Comparison of ENCODE assay signal across 17 cellular contexts in the genomic region with DNA sequence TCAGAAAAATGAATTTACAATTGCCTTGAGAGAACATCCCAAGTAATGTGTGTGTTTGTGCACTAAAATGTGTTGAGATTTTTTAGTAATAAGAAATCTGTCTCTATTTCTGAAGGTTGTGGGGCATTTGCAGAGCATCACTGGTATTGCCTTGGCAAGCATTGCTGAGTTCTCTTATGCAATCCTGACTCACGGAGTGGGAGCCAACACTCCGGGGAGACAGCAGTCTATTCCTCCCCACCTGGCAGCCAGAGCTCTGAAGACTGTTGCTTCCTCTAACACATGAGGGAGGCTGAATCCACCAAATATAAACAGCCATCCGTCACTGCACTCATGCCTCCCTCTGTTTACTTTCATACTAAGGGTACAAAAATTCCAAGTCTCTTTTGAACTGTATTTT. TPM values are rescaled to one million over a fixed set of nuclear protein-coding genes. Genes with fewer than 3 reads are reported as not detected.
A peak's percentile ranks its signal among the peaks of the same experiment; 100 is the strongest.
DNase-seq lines count a peak whose midpoint lies in the region; ATAC-seq and TF ChIP-seq lines count a peak whose summit lies in the region.
"Had no signal": no experiment of that assay in that cellular context is flagged by ENCODE, and none has a peak within 500 bp of the region (broad histone marks: within the 10 kb centered on the region; RNA-seq: fewer than 3 reads in every experiment).

No MANE protein-coding gene starts in this region.

- H3K36me3 ChIP-seq in H7 (replicated peaks; ENCODE audit: control insufficient read depth, insufficient read depth, low read length): peaks cover 11% of the 10 kb centered on the region

- intact Hi-C loops in sciatic nerve (cut with DNase I): no loop called here

- no peak for TF ChIP-seq CTCF in foreskin fibroblast (IDR thresholded peaks at IDR 0.05; ENCODE audit: low read depth, low read length)

- no peaks in the 10 kb centered on the region for H3K27me3 ChIP-seq in H7 (ENCODE audit: control insufficient read depth, insufficient read depth, low read length)
- H3K27me3 ChIP-seq: brain microvascular endothelial cell, hepatocyte, SJSA1, transverse colon had no signal

- DNase-seq in GM03348 (ENCODE audit: low spot score) (peak; percentile 92), foreskin fibroblast (peak; percentile 75 to 86), sciatic nerve (ENCODE audit: low spot score) (no peak), T-helper 9 cell (no peak), H7 (no peak)
- no peak for DNase-seq in activated CD8-positive, alpha-beta memory T cell treated with anti-CD3 and anti-CD28 coated beads, Interleukin-2, amount 50 U/mL, for 4 hours
- DNase-seq: brain microvascular endothelial cell; DMS79; naive thymus-derived CD8-positive, alpha-beta T cell; NCI-H2171; stimulated activated CD4-positive, alpha-beta T cell treated with anti-CD3 and anti-CD28 coated beads, Interleukin-4, amount 100 ng/mL, for 4 hours; transverse colon had no signal

- ATAC-seq in SK-N-SH treated with all-trans-retinoic acid at 6 μM for 48 hours (peak; percentile 84), sciatic nerve (peak; percentile 97), GM21515 (IDR thresholded peaks at IDR 0.05; ENCODE audit: unreplicated experiment) (no peak)
- ATAC-seq: HCT116; naive thymus-derived CD8-positive, alpha-beta T cell had no signal

- H3K4me3 ChIP-seq in foreskin fibroblast (ENCODE audit: low read depth in 1 of 2, low read length in 2 of 2): no peak overlapping the region
- no peak overlapping the region for H3K4me3 ChIP-seq in H7 (ENCODE audit: insufficient read depth, low read depth, low read length)
- H3K4me3 ChIP-seq: hepatocyte, SJSA1, transverse colon had no signal

TF ChIP-seq in SK-N-SH treated with all-trans-retinoic acid at 6 μM for 48 hours, 23 proteins besides CTCF, POLR2A, EP300 and RAD21:
- TF ChIP-seq ESRRG (CRISPR knock-in tag; IDR thresholded peaks at IDR 0.05): no peak
- no peak for TF ChIP-seq TCF4 (CRISPR knock-in tag; IDR thresholded peaks at IDR 0.05; ENCODE audit: borderline replicate concordance)
- no peak for TF ChIP-seq ARNTL (CRISPR knock-in tag; IDR thresholded peaks at IDR 0.05; ENCODE audit: borderline replicate concordance, low read depth)
- TF ChIP-seq, protein P1, sequence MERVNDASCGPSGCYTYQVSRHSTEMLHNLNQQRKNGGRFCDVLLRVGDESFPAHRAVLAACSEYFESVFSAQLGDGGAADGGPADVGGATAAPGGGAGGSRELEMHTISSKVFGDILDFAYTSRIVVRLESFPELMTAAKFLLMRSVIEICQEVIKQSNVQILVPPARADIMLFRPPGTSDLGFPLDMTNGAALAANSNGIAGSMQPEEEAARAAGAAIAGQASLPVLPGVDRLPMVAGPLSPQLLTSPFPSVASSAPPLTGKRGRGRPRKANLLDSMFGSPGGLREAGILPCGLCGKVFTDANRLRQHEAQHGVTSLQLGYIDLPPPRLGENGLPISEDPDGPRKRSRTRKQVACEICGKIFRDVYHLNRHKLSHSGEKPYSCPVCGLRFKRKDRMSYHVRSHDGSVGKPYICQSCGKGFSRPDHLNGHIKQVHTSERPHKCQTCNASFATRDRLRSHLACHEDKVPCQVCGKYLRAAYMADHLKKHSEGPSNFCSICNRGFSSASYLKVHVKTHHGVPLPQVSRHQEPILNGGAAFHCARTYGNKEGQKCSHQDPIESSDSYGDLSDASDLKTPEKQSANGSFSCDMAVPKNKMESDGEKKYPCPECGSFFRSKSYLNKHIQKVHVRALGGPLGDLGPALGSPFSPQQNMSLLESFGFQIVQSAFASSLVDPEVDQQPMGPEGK (CRISPR knock-in tag; IDR thresholded peaks at IDR 0.05; ENCODE audit: borderline replicate concordance): peak; percentile 72; the same call in 1 of the 2 replicates
- TF ChIP-seq TOX (CRISPR knock-in tag; IDR thresholded peaks at IDR 0.05; ENCODE audit: borderline replicate concordance): no peak
- TF ChIP-seq TSHZ2 (CRISPR knock-in tag; IDR thresholded peaks at IDR 0.05): no peak

RNA-seq across cellular contexts. Expression of gene CNTD1, which starts 10.6 kb away (rescaled TPM):
- 1.1 TPM for total RNA-seq in sciatic nerve
- total RNA-seq in H7 (2014; rRNA removed; shearing (Covaris generic)): 0.17 TPM in 1 of 2 replicates, not detected in the other
- total RNA-seq: naive thymus-derived CD8-positive, alpha-beta T cell had no signal

RNA-seq across cellular contexts. Expression of gene COA3, which starts 10.7 kb away (rescaled TPM):
- 36.1 TPM for total RNA-seq in sciatic nerve
- 75.9 and 89.7 TPM in 2 replicates for total RNA-seq in H7 (2014; rRNA removed; shearing (Covaris generic))

RNA-seq across cellular contexts. Expression of gene BECN1, which starts 14.8 kb away (rescaled TPM):
- 80.9 TPM for total RNA-seq in sciatic nerve
- 52.4 and 55.6 TPM in 2 replicates for total RNA-seq in H7 (2014; rRNA removed; shearing (Covaris generic))

RNA-seq across cellular contexts. Expression of gene PSME3, which starts 23.9 kb away (rescaled TPM):
- total RNA-seq in sciatic nerve: 54.5 TPM
- 113 and 121 TPM in 2 replicates for total RNA-seq in H7 (2014; rRNA removed; shearing (Covaris generic))

RNA-seq across cellular contexts. Expression of gene WNK4, which starts 28.8 kb away (rescaled TPM):
- 1.4 TPM for total RNA-seq in sciatic nerve
- total RNA-seq in H7 (2014; rRNA removed; shearing (Covaris generic)): 0.24 and 0.44 TPM in 2 replicates
- total RNA-seq: SJSA1 had no signal

Comparison
In these comparisons a context has a peak if more than half of its experiments do, and no peak if none do; other contexts are left out.
1. DNase-seq: peak in GM03348 (single experiment) and foreskin fibroblast (2 of 2); none in sciatic nerve (single experiment), T-helper 9 cell (single experiment), H7 (single experiment) and activated CD8-positive, alpha-beta memory T cell treated with anti-CD3 and anti-CD28 coated beads, Interleukin-2, amount 50 U/mL, for 4 hours (single experiment).